ENCODE assay signal across 8 cellular contexts in the genomic region with DNA sequence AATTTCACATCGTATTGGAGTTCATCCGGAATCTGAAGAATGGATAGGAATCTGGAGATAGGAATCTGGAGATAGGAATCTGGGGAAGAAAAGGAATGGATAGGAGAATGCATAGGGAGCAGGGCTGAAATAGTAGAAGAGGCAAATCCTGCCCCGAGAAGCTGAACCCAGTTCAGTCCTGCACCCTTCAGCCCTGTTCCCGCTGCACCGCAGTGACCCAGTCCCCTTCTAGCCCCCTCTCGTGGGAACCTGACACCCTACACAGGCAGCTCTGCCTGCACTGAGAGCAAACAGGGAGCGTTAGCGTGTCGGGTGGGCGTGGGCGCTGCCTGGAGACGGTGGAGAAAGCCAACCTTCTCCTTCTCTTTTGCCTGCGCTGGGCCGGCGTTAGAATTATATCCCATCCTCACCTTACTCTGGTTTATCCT. TPM values are rescaled to one million over a fixed set of nuclear protein-coding genes. Genes with fewer than 3 reads are reported as not detected.
A peak's percentile ranks its signal among the peaks of the same experiment; 100 is the strongest.
DNase-seq lines count a peak whose midpoint lies in the region; ATAC-seq and TF ChIP-seq lines count a peak whose summit lies in the region.
"Had no signal": no experiment of that assay in that cellular context is flagged by ENCODE, and none has a peak within 500 bp of the region (broad histone marks: within the 10 kb centered on the region; RNA-seq: fewer than 3 reads in every experiment).

No MANE protein-coding gene starts in this region.

- no peak for TF ChIP-seq CTCF in WTC11 (IDR thresholded peaks at IDR 0.05)

- H3K27me3 Mint-ChIP-seq in CD4-positive, CD25-positive, alpha-beta regulatory T cell = no peaks in the 10 kb centered on the region
- no peaks in the 10 kb centered on the region for H3K27me3 Mint-ChIP-seq in WTC11 (ENCODE audit: low read depth)

- H3K36me3 Mint-ChIP-seq in CD4-positive, CD25-positive, alpha-beta regulatory T cell = no peaks in the 10 kb centered on the region
- no peaks in the 10 kb centered on the region for H3K36me3 Mint-ChIP-seq in WTC11

- no peaks in the 10 kb centered on the region for H3K36me3 ChIP-seq in CD4-positive, CD25-positive, alpha-beta regulatory T cell (ENCODE audit: control insufficient read depth, insufficient read depth, low read length)
- no peaks in the 10 kb centered on the region for H3K36me3 ChIP-seq in muscle layer of duodenum (ENCODE audit: control insufficient read depth in 1 of 2, insufficient read depth in 2 of 2, low read length in 2 of 2)
- H3K36me3 ChIP-seq: SJCRH30 had no signal

- H3K4me1 ChIP-seq in CD4-positive, CD25-positive, alpha-beta regulatory T cell (ENCODE audit: control insufficient read depth, insufficient read depth, low read length, poor library complexity, severe bottlenecking) = peaks cover 18% of the 10 kb centered on the region
- H3K4me1 ChIP-seq in muscle layer of duodenum (ENCODE audit: control insufficient read depth in 1 of 2, insufficient read depth in 2 of 2, low read length in 2 of 2) = peaks cover 0 to 12% of the 10 kb centered on the region in 2 donors
- H3K4me1 ChIP-seq: SJCRH30 had no signal

- no peaks in the 10 kb centered on the region for H3K9me3 ChIP-seq in CD4-positive, CD25-positive, alpha-beta regulatory T cell (ENCODE audit: control insufficient read depth in 2 of 2, low read length in 2 of 2)
- H3K9me3 ChIP-seq in muscle layer of duodenum (ENCODE audit: control insufficient read depth in 1 of 2, low read length in 2 of 2) = no peaks in the 10 kb centered on the region
- H3K9me3 ChIP-seq: SJCRH30 had no signal

- no peak overlapping the region for H3K4me3 ChIP-seq in CD4-positive, CD25-positive, alpha-beta regulatory T cell (ENCODE audit: low read depth, low read length)
- H3K4me3 ChIP-seq in muscle layer of duodenum (ENCODE audit: low read depth in 1 of 2, low read length in 2 of 2) = peak overlapping the region; percentile 45 to 64
- H3K4me3 ChIP-seq: SJCRH30 had no signal

- CTCF ChIA-PET in WTC11 (lab: Charles Lee) = interaction anchor here (0.7 to 5.4 kb wide), 28 partner anchors 8 to 1622 kb away, joined by 3 to 85 read pairs (median 6); a partner anchor contains a TSS

- H3K27ac ChIP-seq in CD4-positive, CD25-positive, alpha-beta regulatory T cell (ENCODE audit: insufficient read depth, low read length, poor library complexity, severe bottlenecking) = no peak overlapping the region
- no peak overlapping the region for H3K27ac ChIP-seq in muscle layer of duodenum (ENCODE audit: low read length)
- H3K27ac ChIP-seq: SJCRH30 had no signal

- POLR2A ChIA-PET in WTC11 (lab: Charles Lee) = interaction anchor here (3.0 kb wide), 1 partner anchor 61 kb away, joined by 9 read pairs; a partner anchor contains a TSS

- H3K27me3 ChIP-seq in CD4-positive, CD25-positive, alpha-beta regulatory T cell (ENCODE audit: control insufficient read depth, insufficient read depth, low read length) = peaks cover 60% of the 10 kb centered on the region
- peaks cover 36% of the 10 kb centered on the region for H3K27me3 ChIP-seq in muscle layer of duodenum (ENCODE audit: low read depth, low read length)

- no peak for ATAC-seq in CD4-positive, CD25-positive, alpha-beta regulatory T cell (ENCODE audit: low read depth in 2 of 2)
- peak; percentile 40 for ATAC-seq in WTC11

- H3K9me3 Mint-ChIP-seq in CD4-positive, CD25-positive, alpha-beta regulatory T cell = no peaks in the 10 kb centered on the region
- H3K9me3 Mint-ChIP-seq in WTC11 = no peaks in the 10 kb centered on the region

- H3K4me1 Mint-ChIP-seq in CD4-positive, CD25-positive, alpha-beta regulatory T cell = peaks cover 0 to 5% (median 0%) of the 10 kb centered on the region in 4 donors
- no peaks in the 10 kb centered on the region for H3K4me1 Mint-ChIP-seq in WTC11

- H3K4me3 Mint-ChIP-seq in CD4-positive, CD25-positive, alpha-beta regulatory T cell = peak overlapping the region in 3 of 4 donors; percentile 48 to 79 (median 76)
- no peak overlapping the region; the same call in none of the 2 replicates for H3K4me3 Mint-ChIP-seq in WTC11

- DNase-seq in CD4-positive, CD25-positive, alpha-beta regulatory T cell = no peak
- DNase-seq in WTC11 (ENCODE audit: low spot score) (peak; percentile 36), amniotic stem cell (lab: John Stamatoyannopoulos, UW) (no peak), dermis blood vessel endothelial cell (no peak), SKM-1 (lab: John Stamatoyannopoulos, UW; ENCODE audit: unreplicated experiment) (no peak)

- H3K27ac Mint-ChIP-seq in CD4-positive, CD25-positive, alpha-beta regulatory T cell = no peak overlapping the region
- no peak overlapping the region for H3K27ac Mint-ChIP-seq in WTC11

TF ChIP-seq in WTC11, 78 proteins besides CTCF, POLR2A, EP300 and RAD21 (continues in another document):
- TF ChIP-seq TEAD1 (CRISPR knock-in tag; IDR thresholded peaks at IDR 0.05) (no peak), ATF1 (CRISPR knock-in tag; IDR thresholded peaks at IDR 0.05) (no peak)
- TF ChIP-seq, protein P1, sequence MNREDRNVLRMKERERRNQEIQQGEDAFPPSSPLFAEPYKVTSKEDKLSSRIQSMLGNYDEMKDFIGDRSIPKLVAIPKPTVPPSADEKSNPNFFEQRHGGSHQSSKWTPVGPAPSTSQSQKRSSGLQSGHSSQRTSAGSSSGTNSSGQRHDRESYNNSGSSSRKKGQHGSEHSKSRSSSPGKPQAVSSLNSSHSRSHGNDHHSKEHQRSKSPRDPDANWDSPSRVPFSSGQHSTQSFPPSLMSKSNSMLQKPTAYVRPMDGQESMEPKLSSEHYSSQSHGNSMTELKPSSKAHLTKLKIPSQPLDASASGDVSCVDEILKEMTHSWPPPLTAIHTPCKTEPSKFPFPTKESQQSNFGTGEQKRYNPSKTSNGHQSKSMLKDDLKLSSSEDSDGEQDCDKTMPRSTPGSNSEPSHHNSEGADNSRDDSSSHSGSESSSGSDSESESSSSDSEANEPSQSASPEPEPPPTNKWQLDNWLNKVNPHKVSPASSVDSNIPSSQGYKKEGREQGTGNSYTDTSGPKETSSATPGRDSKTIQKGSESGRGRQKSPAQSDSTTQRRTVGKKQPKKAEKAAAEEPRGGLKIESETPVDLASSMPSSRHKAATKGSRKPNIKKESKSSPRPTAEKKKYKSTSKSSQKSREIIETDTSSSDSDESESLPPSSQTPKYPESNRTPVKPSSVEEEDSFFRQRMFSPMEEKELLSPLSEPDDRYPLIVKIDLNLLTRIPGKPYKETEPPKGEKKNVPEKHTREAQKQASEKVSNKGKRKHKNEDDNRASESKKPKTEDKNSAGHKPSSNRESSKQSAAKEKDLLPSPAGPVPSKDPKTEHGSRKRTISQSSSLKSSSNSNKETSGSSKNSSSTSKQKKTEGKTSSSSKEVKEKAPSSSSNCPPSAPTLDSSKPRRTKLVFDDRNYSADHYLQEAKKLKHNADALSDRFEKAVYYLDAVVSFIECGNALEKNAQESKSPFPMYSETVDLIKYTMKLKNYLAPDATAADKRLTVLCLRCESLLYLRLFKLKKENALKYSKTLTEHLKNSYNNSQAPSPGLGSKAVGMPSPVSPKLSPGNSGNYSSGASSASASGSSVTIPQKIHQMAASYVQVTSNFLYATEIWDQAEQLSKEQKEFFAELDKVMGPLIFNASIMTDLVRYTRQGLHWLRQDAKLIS (CRISPR knock-in tag; IDR thresholded peaks at IDR 0.05; ENCODE audit: borderline replicate concordance) = no peak
- TF ChIP-seq, protein P2, sequence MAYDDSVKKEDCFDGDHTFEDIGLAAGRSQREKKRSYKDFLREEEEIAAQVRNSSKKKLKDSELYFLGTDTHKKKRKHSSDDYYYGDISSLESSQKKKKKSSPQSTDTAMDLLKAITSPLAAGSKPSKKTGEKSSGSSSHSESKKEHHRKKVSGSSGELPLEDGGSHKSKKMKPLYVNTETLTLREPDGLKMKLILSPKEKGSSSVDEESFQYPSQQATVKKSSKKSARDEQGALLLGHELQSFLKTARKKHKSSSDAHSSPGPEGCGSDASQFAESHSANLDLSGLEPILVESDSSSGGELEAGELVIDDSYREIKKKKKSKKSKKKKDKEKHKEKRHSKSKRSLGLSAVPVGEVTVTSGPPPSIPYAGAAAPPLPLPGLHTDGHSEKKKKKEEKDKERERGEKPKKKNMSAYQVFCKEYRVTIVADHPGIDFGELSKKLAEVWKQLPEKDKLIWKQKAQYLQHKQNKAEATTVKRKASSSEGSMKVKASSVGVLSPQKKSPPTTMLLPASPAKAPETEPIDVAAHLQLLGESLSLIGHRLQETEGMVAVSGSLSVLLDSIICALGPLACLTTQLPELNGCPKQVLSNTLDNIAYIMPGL (CRISPR knock-in tag; IDR thresholded peaks at IDR 0.05) = no peak

RNA-seq across cellular contexts. Expression of a gene that starts 1.1 kb away (rescaled TPM):
- total RNA-seq in CD4-positive, CD25-positive, alpha-beta regulatory T cell = not detected
- not detected for polyA plus RNA-seq in CD4-positive, CD25-positive, alpha-beta regulatory T cell
- total RNA-seq in WTC11 (2021) (6.1 to 7.4 TPM (median 7.1 TPM) in 3 replicates), dermis blood vessel endothelial cell (not detected in 2 replicates)
- total RNA-seq: dermis microvascular lymphatic vessel endothelial cell had no signal

RNA-seq across cellular contexts. Expression of a gene that starts 19.7 kb away (rescaled TPM):
- total RNA-seq in CD4-positive, CD25-positive, alpha-beta regulatory T cell = 0.20 TPM
- polyA plus RNA-seq in CD4-positive, CD25-positive, alpha-beta regulatory T cell = not detected
- total RNA-seq in WTC11 (2021) (0.35 to 0.82 TPM (median 0.50 TPM) in 3 replicates), dermis blood vessel endothelial cell (0.09 TPM in 1 of 2 replicates, not detected in the other)
- total RNA-seq: dermis microvascular lymphatic vessel endothelial cell, SJCRH30 had no signal

RNA-seq across cellular contexts. Expression of a gene that starts 24.1 kb away (rescaled TPM):
- 30.7 TPM for total RNA-seq in CD4-positive, CD25-positive, alpha-beta regulatory T cell
- 10 to 100 TPM; 10.2 to 12.5 (median 10.3) TPM for polyA plus RNA-seq in CD4-positive, CD25-positive, alpha-beta regulatory T cell
- total RNA-seq in WTC11 (2021) (22.2 to 24.8 TPM (median 23.6 TPM) in 3 replicates), dermis blood vessel endothelial cell (9.5 and 15.1 TPM in 2 replicates)

RNA-seq across cellular contexts. Expression of a gene that starts 53.2 kb away (rescaled TPM):
- total RNA-seq in CD4-positive, CD25-positive, alpha-beta regulatory T cell = not detected
- not detected for polyA plus RNA-seq in CD4-positive, CD25-positive, alpha-beta regulatory T cell
- total RNA-seq in WTC11 (2021) = not detected in 3 replicates
- not detected in 2 replicates for total RNA-seq in dermis blood vessel endothelial cell
- total RNA-seq: dermis microvascular lymphatic vessel endothelial cell, SJCRH30 had no signal

RNA-seq across cellular contexts. Expression of a gene that starts 59.6 kb away (rescaled TPM):
- not detected for total RNA-seq in CD4-positive, CD25-positive, alpha-beta regulatory T cell
- not detected for polyA plus RNA-seq in CD4-positive, CD25-positive, alpha-beta regulatory T cell
- total RNA-seq in WTC11 (2021) = not detected in 3 replicates
- total RNA-seq in dermis blood vessel endothelial cell = not detected in 2 replicates
- total RNA-seq: dermis microvascular lymphatic vessel endothelial cell, SJCRH30 had no signal
